ENCODE assay signal across 8 cellular contexts in genomic region chr22:44668190-44668885, GRCh38. TPM values are rescaled to one million over a fixed set of nuclear protein-coding genes. Genes with fewer than 3 reads are reported as not detected.
DNase-seq lines count a peak whose midpoint lies in the region; ATAC-seq and TF ChIP-seq lines count a peak whose summit lies in the region.

No MANE protein-coding gene starts in this region.

- peak; percentile 12 for ATAC-seq in left lung
- no peak for ATAC-seq in GM21717 (IDR thresholded peaks at IDR 0.05; ENCODE audit: unreplicated experiment)

- intact Hi-C loops in left lung (cut with DNase I) = no loop called here

- H3K27ac ChIP-seq in Peyer's patch (peak overlapping the region; percentile 73 to 92 (median 85)), left lung (peak overlapping the region; percentile 13 to 63)

- TF ChIP-seq CTCF in Peyer's patch (IDR thresholded peaks at IDR 0.05) (no peak), left lung (IDR thresholded peaks at IDR 0.05) (no peak)

- DNase-seq in AG08396 (ENCODE audit: low spot score) (peak; percentile 70), Peyer's patch (no peak), astrocyte of the hippocampus (ENCODE audit: low read depth, low spot score) (peak; percentile 43), left lung (peak in 1 of 2 donors; percentile 80), NCI-H82 (lab: John Stamatoyannopoulos, UW) (no peak), HT-29 (ENCODE audit: low spot score) (no peak)
- DNase-seq in stimulated activated naive CD4-positive, alpha-beta T cell treated with Interleukin-2 at 50 U/mL for 16 hours (lab: John Stamatoyannopoulos, UW) = peak; percentile 43

- H3K4me1 ChIP-seq in Peyer's patch (peaks cover 0 to 35% (median 11%) of the 10 kb centered on the region in 4 donors), left lung (peaks cover 9 to 32% of the 10 kb centered on the region in 2 donors)

- H3K36me3 ChIP-seq in Peyer's patch (no peaks in the 10 kb centered on the region), left lung (no peaks in the 10 kb centered on the region)

- H3K4me3 ChIP-seq in Peyer's patch (peak overlapping the region; percentile 47 to 66 (median 64)), left lung (peak overlapping the region; percentile 27 to 38)

- no peak for TF ChIP-seq POLR2A in Peyer's patch (IDR thresholded peaks at IDR 0.05)

- H3K9me3 ChIP-seq in Peyer's patch (no peaks in the 10 kb centered on the region), left lung (no peaks in the 10 kb centered on the region)

- peaks cover 0 to 4% of the 10 kb centered on the region in 2 donors for H3K27me3 ChIP-seq in Peyer's patch
- H3K27me3 ChIP-seq in left lung = peaks cover 15 to 61% of the 10 kb centered on the region in 2 donors

RNA-seq across cellular contexts. Expression of gene PRR5, which starts 33.7 kb away (rescaled TPM):
- 10 to 100 TPM; 20.6 to 84.3 (median 51.0) TPM for total RNA-seq in Peyer's patch
- 10 to 100 TPM in 1 of 2 donors, 1 to 10 TPM in 1; 7.1 to 11.0 TPM for total RNA-seq in left lung
- 16.6 and 16.9 TPM in 2 replicates for total RNA-seq in HT-29 (2014; rRNA removed; shearing (Covaris generic))

Comparison
In these comparisons a context has a peak if more than half of its experiments do, and no peak if none do; other contexts are left out.
1. DNase-seq: peak in AG08396 (single experiment), astrocyte of the hippocampus (single experiment) and stimulated activated naive CD4-positive, alpha-beta T cell treated with Interleukin-2 at 50 U/mL for 16 hours (single experiment); none in Peyer's patch (0 of 3), NCI-H82 (single experiment) and HT-29 (single experiment).